14 cellular contexts compared by ENCODE assay signal in the genomic region with DNA sequence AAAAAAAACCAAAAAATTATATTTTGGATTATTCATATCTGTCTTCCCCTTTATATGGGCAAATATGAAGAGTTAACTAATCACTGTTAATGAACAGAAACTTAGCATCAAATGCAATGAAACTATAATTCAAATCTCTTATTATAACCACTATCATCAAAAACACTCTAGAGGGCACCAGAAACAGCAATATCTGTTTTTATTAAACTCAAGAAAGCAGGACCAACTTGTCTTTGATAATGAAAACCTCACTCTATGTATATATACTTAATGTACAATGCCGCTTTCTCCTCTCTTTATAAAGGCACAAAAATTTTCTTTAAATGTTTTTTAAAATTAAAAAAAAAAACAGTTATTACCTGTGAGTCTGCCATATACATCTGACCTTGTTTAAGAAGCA.
DNase-seq lines count a peak whose midpoint lies in the region; ATAC-seq and TF ChIP-seq lines count a peak whose summit lies in the region.
"Had no signal": no experiment of that assay in that cellular context is flagged by ENCODE, and none has a peak within 500 bp of the region (broad histone marks: within the 10 kb centered on the region; RNA-seq: fewer than 3 reads in every experiment).

No MANE protein-coding gene starts in this region.

- H4K20me1 ChIP-seq in OCI-LY3 (ENCODE audit: insufficient read depth, low read length) = no peaks in the 10 kb centered on the region
- H4K20me1 ChIP-seq: BLaER1 treated with 17β-estradiol and CSF1 and Interleukin-3, amounts not matched to agents 10 nM and 100 nM had no signal

- H3K9me3 Mint-ChIP-seq in MCF 10A (ENCODE audit: unreplicated experiment) (no peaks in the 10 kb centered on the region), endodermal cell (no peaks in the 10 kb centered on the region)
- H3K9me3 Mint-ChIP-seq: T-helper 2 cell treated with Interferon-gamma antibody and Interleukin-4, amounts not matched to agents 5 μg/mL and 100 μg/mL, for 36 hours had no signal

- no TSS peak for BruUV-seq in MCF 10A (replicated peaks; lab: Mats Ljungman, UMichigan)

- POLR2A ChIA-PET in MCF 10A (lab: Yijun Ruan, JAX) = no interaction called here

- WGBS in endodermal cell (ENCODE audit: insufficient coverage in 1 of 2, insufficient read length in 1 of 2), 2 experiments = 100% methylated on average over 1 of the region's 1 CpG; no CpG with 5 or more reads in 1 of the 2 experiments

- H3K36me3 ChIP-seq in breast epithelium (no peaks in the 10 kb centered on the region), OCI-LY3 (replicated peaks; ENCODE audit: low read depth, low read length) (no peaks in the 10 kb centered on the region), endodermal cell (ENCODE audit: control insufficient read depth, insufficient read depth, low read length) (peaks cover 61% of the 10 kb centered on the region)
- H3K36me3 ChIP-seq: BLaER1 treated with 17β-estradiol and CSF1 and Interleukin-3, amounts not matched to agents 10 nM and 100 nM had no signal

- H3K27ac Mint-ChIP-seq in MCF 10A (ENCODE audit: low read depth, unreplicated experiment) (no peak overlapping the region), endodermal cell (no peak overlapping the region)
- H3K27ac Mint-ChIP-seq: T-helper 2 cell treated with Interferon-gamma antibody and Interleukin-4, amounts not matched to agents 5 μg/mL and 100 μg/mL, for 36 hours had no signal

- no peak overlapping the region for H3K4me2 ChIP-seq in OCI-LY3 (ENCODE audit: low read length)

- no peak overlapping the region for H3K27ac ChIP-seq in breast epithelium
- H3K27ac ChIP-seq in OCI-LY3 (ENCODE audit: low read length) = no peak overlapping the region
- H3K27ac ChIP-seq in endodermal cell (ENCODE audit: low read depth, low read length) = no peak overlapping the region
- H3K27ac ChIP-seq: BLaER1 treated with 17β-estradiol and CSF1 and Interleukin-3, amounts not matched to agents 10 nM and 100 nM; gastrocnemius medialis; left lung; psoas muscle had no signal

- peak; percentile 13 for TF ChIP-seq CTCF in MCF 10A (IDR thresholded peaks at IDR 0.05; ENCODE audit: unreplicated experiment)
- no peak for TF ChIP-seq CTCF in breast epithelium (IDR thresholded peaks at IDR 0.05)
- peak; percentile 31 for TF ChIP-seq CTCF in OCI-LY3 (IDR thresholded peaks at IDR 0.05; ENCODE audit: low read depth, low read length)
- TF ChIP-seq CTCF in endodermal cell (conservative IDR thresholded peaks at IDR 0.05) = peak; percentile 51
- peak; percentile 14 for TF ChIP-seq CTCF in retinal pigment epithelial cell (conservative IDR thresholded peaks at IDR 0.05; ENCODE audit: low read depth, low read length)

- H3K27me3 Mint-ChIP-seq in MCF 10A (ENCODE audit: insufficient read depth, unreplicated experiment) (no peaks in the 10 kb centered on the region), endodermal cell (ENCODE audit: insufficient read depth) (no peaks in the 10 kb centered on the region)

- H3K4me1 Mint-ChIP-seq in MCF 10A (ENCODE audit: insufficient read depth, unreplicated experiment) (no peaks in the 10 kb centered on the region), endodermal cell (no peaks in the 10 kb centered on the region)

- H3K4me3 ChIP-seq in breast epithelium (no peak overlapping the region), OCI-LY3 (ENCODE audit: low read length) (no peak overlapping the region), endodermal cell (ENCODE audit: low read length) (no peak overlapping the region), retinal pigment epithelial cell (ENCODE audit: low read length) (no peak overlapping the region)
- H3K4me3 ChIP-seq: BLaER1 treated with 17β-estradiol and CSF1 and Interleukin-3, amounts not matched to agents 10 nM and 100 nM; gastrocnemius medialis; left lung; psoas muscle had no signal

- ATAC-seq in GM21529 (IDR thresholded peaks at IDR 0.05; ENCODE audit: unreplicated experiment) = no peak
- ATAC-seq: gastrocnemius medialis, left lung, psoas muscle had no signal

- H3K9ac ChIP-seq in OCI-LY3 (ENCODE audit: low read length) (no peak overlapping the region), endodermal cell (ENCODE audit: extremely low read depth, low read length, poor library complexity, severe bottlenecking) (no peak overlapping the region)
- H3K9ac ChIP-seq: BLaER1 treated with 17β-estradiol and CSF1 and Interleukin-3, amounts not matched to agents 10 nM and 100 nM had no signal

- H3K9me3 ChIP-seq in breast epithelium (no peaks in the 10 kb centered on the region), OCI-LY3 (ENCODE audit: insufficient read depth, low read length) (no peaks in the 10 kb centered on the region), endodermal cell (ENCODE audit: control insufficient read depth, low read length) (no peaks in the 10 kb centered on the region)
- H3K9me3 ChIP-seq: BLaER1 treated with 17β-estradiol and CSF1 and Interleukin-3, amounts not matched to agents 10 nM and 100 nM; gastrocnemius medialis; left lung; psoas muscle had no signal

- H3K36me3 Mint-ChIP-seq in MCF 10A (ENCODE audit: insufficient read depth, unreplicated experiment) = peaks cover 8% of the 10 kb centered on the region
- no peaks in the 10 kb centered on the region for H3K36me3 Mint-ChIP-seq in endodermal cell (ENCODE audit: low read depth)

- intact Hi-C loops in MCF 10A (cut with micrococcal nuclease) (loop anchor here (10.0 kb wide), 1 partner anchor 1196 kb away; no protein-coding TSS in a partner anchor), breast epithelium (cut with DNase I; ENCODE audit: low total_unique reads) (no loop called here)

- H3K4me3 Mint-ChIP-seq in MCF 10A (ENCODE audit: unreplicated experiment) (no peak overlapping the region), endodermal cell (no peak overlapping the region)
- H3K4me3 Mint-ChIP-seq: T-helper 2 cell treated with Interferon-gamma antibody and Interleukin-4, amounts not matched to agents 5 μg/mL and 100 μg/mL, for 36 hours had no signal

- no peaks in the 10 kb centered on the region for H3K79me2 ChIP-seq in OCI-LY3 (ENCODE audit: low read length)

- no peak for TF ChIP-seq POLR2A in breast epithelium (IDR thresholded peaks at IDR 0.05)

- H3K27me3 ChIP-seq in breast epithelium = no peaks in the 10 kb centered on the region
- peaks cover 39% of the 10 kb centered on the region for H3K27me3 ChIP-seq in OCI-LY3 (ENCODE audit: low read depth, low read length)
- no peaks in the 10 kb centered on the region for H3K27me3 ChIP-seq in endodermal cell (ENCODE audit: control insufficient read depth, insufficient read depth, low read length, poor library complexity, severe bottlenecking)
- H3K27me3 ChIP-seq: BLaER1 treated with 17β-estradiol and CSF1 and Interleukin-3, amounts not matched to agents 10 nM and 100 nM; gastrocnemius medialis had no signal

- H3K4me1 ChIP-seq in breast epithelium = no peaks in the 10 kb centered on the region
- peaks cover 14% of the 10 kb centered on the region for H3K4me1 ChIP-seq in OCI-LY3 (ENCODE audit: low read length)
- H3K4me1 ChIP-seq in endodermal cell (ENCODE audit: control insufficient read depth, insufficient read depth, low read length) = no peaks in the 10 kb centered on the region
- H3K4me1 ChIP-seq: psoas muscle had no signal

- H2AFZ ChIP-seq in OCI-LY3 (ENCODE audit: low read depth, low read length) = no peak overlapping the region

- no peak for DNase-seq in MCF 10A (ENCODE audit: unreplicated experiment)
- no peak for DNase-seq in breast epithelium (ENCODE audit: low spot score in 2 of 2)
- no peak for DNase-seq in endodermal cell
- no peak for DNase-seq in retinal pigment epithelial cell (ENCODE audit: low read depth)
- DNase-seq in kidney glomerular epithelial cell (lab: John Stamatoyannopoulos, UW) = no peak
- DNase-seq in NCI-H2107 treated with DMSO at 0.1 percent for 48 hours (lab: John Stamatoyannopoulos, UW; ENCODE audit: unreplicated experiment) = no peak
- DNase-seq: gastrocnemius medialis, left lung, NCI-H774, psoas muscle had no signal

- CTCF ChIA-PET in MCF 10A (lab: Yijun Ruan, JAX) = interaction anchor here (0.6 kb wide), 1 partner anchor 107 kb away, joined by 3 read pairs; no protein-coding TSS in a partner anchor

Comparison
In these comparisons a context has a peak if more than half of its experiments do, and no peak if none do; other contexts are left out.
1. CTCF ChIP-seq: peak in MCF 10A (single experiment), OCI-LY3 (single experiment), endodermal cell (single experiment) and retinal pigment epithelial cell (single experiment); none in breast epithelium (0 of 3).